Comparison of ENCODE assay signal across 1 cellular context in genomic region chr10:17109475-17110207, GRCh38.
A peak's percentile ranks its signal among the peaks of the same experiment; 100 is the strongest.
TF ChIP-seq lines count a peak whose summit lies in the region.

No MANE protein-coding gene starts in this region.

TF ChIP-seq in endothelial cell of umbilical vein, 7 proteins besides CTCF, POLR2A, EP300 and RAD21 (continued from another document):
- TF ChIP-seq FOS (IDR thresholded peaks at IDR 0.05; ENCODE audit: borderline replicate concordance, insufficient read depth, low read length) (peak; percentile 54), GATA2 (IDR thresholded peaks at IDR 0.05; ENCODE audit: insufficient read depth, insufficient read length, low read depth, low read length) (no peak)
